ENCODE assay signal across 16 cellular contexts in genomic region chr7:47325337-47325736, GRCh38.
A peak's percentile ranks its signal among the peaks of the same experiment; 100 is the strongest.
DNase-seq lines count a peak whose midpoint lies in the region; ATAC-seq and TF ChIP-seq lines count a peak whose summit lies in the region.
"Had no signal": no experiment of that assay in that cellular context is flagged by ENCODE, and none has a peak within 500 bp of the region (broad histone marks: within the 10 kb centered on the region; RNA-seq: fewer than 3 reads in every experiment).

No MANE protein-coding gene starts in this region.

- H3K27ac Mint-ChIP-seq in progenitor cell of endocrine pancreas, result peak overlapping the region; percentile 75
- H3K27ac Mint-ChIP-seq in CD8-positive, alpha-beta memory T cell, result no peak overlapping the region

- POLR2A ChIA-PET in CD8-positive, alpha-beta memory T cell (lab: Charles Lee), result no interaction called here

- TF ChIP-seq EP300 in upper lobe of left lung (IDR thresholded peaks at IDR 0.05), result no peak

- no peaks in the 10 kb centered on the region for H3K27me3 Mint-ChIP-seq in progenitor cell of endocrine pancreas
- H3K27me3 Mint-ChIP-seq in CD8-positive, alpha-beta memory T cell, result peaks cover 0 to 3% of the 10 kb centered on the region in 2 donors

- WGBS in right cardiac atrium, result 71% methylated on average over 6 of the region's 6 CpGs
- 77 to 93% methylated on average over 6 of the region's 6 CpGs for WGBS in upper lobe of left lung, 2 donors

- H3K36me3 ChIP-seq in upper lobe of left lung, result peaks cover 3 to 18% (median 5%) of the 10 kb centered on the region in 4 donors
- no peaks in the 10 kb centered on the region for H3K36me3 ChIP-seq in CD8-positive, alpha-beta memory T cell (ENCODE audit: insufficient read depth, low read length)

- DNase-seq in right cardiac atrium (no peak), cardiac septum (ENCODE audit: low spot score) (no peak), islet precursor cell (peak; percentile 47), progenitor cell of endocrine pancreas (ENCODE audit: low spot score, unreplicated experiment) (no peak), upper lobe of left lung (no peak), NCI-H748 (lab: John Stamatoyannopoulos, UW; ENCODE audit: unreplicated experiment) (no peak)
- no peak for DNase-seq in CD8-positive, alpha-beta memory T cell
- DNase-seq: DMS79, HCEC 1CT, NCI-H1048, NCI-H146, NCI-H345, NCI-H69 had no signal

- peaks cover 36% of the 10 kb centered on the region for H3K4me1 Mint-ChIP-seq in progenitor cell of endocrine pancreas (ENCODE audit: low read depth)
- no peaks in the 10 kb centered on the region for H3K4me1 Mint-ChIP-seq in CD8-positive, alpha-beta memory T cell

- CTCF ChIA-PET in CD8-positive, alpha-beta memory T cell (lab: Charles Lee), result no interaction called here

- peaks cover 23% of the 10 kb centered on the region for H3K36me3 Mint-ChIP-seq in progenitor cell of endocrine pancreas (ENCODE audit: insufficient read depth)
- no peaks in the 10 kb centered on the region for H3K36me3 Mint-ChIP-seq in CD8-positive, alpha-beta memory T cell

- H3K9me3 Mint-ChIP-seq in progenitor cell of endocrine pancreas (ENCODE audit: low read depth), result no peaks in the 10 kb centered on the region
- H3K9me3 Mint-ChIP-seq in CD8-positive, alpha-beta memory T cell, result peaks cover 0 to 10% (median 0%) of the 10 kb centered on the region in 5 donors

- intact Hi-C loops in right cardiac atrium (cut with DNase I), result no loop called here
- intact Hi-C loops in cardiac septum (cut with DNase I), result no loop called here

- ATAC-seq in right cardiac atrium (no peak), upper lobe of left lung (ENCODE audit: low FRiP score in 2 of 2) (no peak), HG03095 (IDR thresholded peaks at IDR 0.05; ENCODE audit: unreplicated experiment) (no peak)
- ATAC-seq: K562 had no signal

- H3K27me3 ChIP-seq in right cardiac atrium (ENCODE audit: control insufficient read depth, insufficient read depth) (no peaks in the 10 kb centered on the region), upper lobe of left lung (no peaks in the 10 kb centered on the region)
- H3K27me3 ChIP-seq in CD8-positive, alpha-beta memory T cell (ENCODE audit: insufficient read depth, low read length, poor library complexity, severe bottlenecking), result no peaks in the 10 kb centered on the region

- H3K4me3 ChIP-seq in right cardiac atrium (ENCODE audit: low read length), result no peak overlapping the region
- H3K4me3 ChIP-seq in upper lobe of left lung, result peak overlapping the region in 1 of 4 donors; percentile 2
- H3K4me3 ChIP-seq in CD8-positive, alpha-beta memory T cell (ENCODE audit: low read length), result no peak overlapping the region
- H3K4me3 ChIP-seq: K562 had no signal

- H3K4me3 Mint-ChIP-seq in progenitor cell of endocrine pancreas (ENCODE audit: low read depth), result no peak overlapping the region
- no peak overlapping the region for H3K4me3 Mint-ChIP-seq in CD8-positive, alpha-beta memory T cell

- H3K9me3 ChIP-seq in right cardiac atrium (ENCODE audit: control insufficient read depth, low read length) (no peaks in the 10 kb centered on the region), upper lobe of left lung (no peaks in the 10 kb centered on the region)
- H3K9me3 ChIP-seq in CD8-positive, alpha-beta memory T cell (ENCODE audit: low read length), result no peaks in the 10 kb centered on the region

- no peak for TF ChIP-seq POLR2A in upper lobe of left lung (IDR thresholded peaks at IDR 0.05)

- TF ChIP-seq CTCF in progenitor cell of endocrine pancreas (IDR thresholded peaks at IDR 0.05; ENCODE audit: unreplicated experiment), result no peak
- TF ChIP-seq CTCF in upper lobe of left lung (IDR thresholded peaks at IDR 0.05), result no peak

- peaks cover 13% of the 10 kb centered on the region for H3K4me1 ChIP-seq in right cardiac atrium (ENCODE audit: control insufficient read depth, insufficient read depth, low read length)
- peaks cover 30 to 40% (median 39%) of the 10 kb centered on the region in 4 donors for H3K4me1 ChIP-seq in upper lobe of left lung
- H3K4me1 ChIP-seq in CD8-positive, alpha-beta memory T cell (ENCODE audit: insufficient read depth, low read length), result no peaks in the 10 kb centered on the region

- H3K27ac ChIP-seq in right cardiac atrium (ENCODE audit: low read length) (peak overlapping the region; percentile 64), upper lobe of left lung (peak overlapping the region in 3 of 4 donors; percentile 16 to 84 (median 67))
- H3K27ac ChIP-seq in CD8-positive, alpha-beta memory T cell (ENCODE audit: low read depth, low read length), result no peak overlapping the region
- H3K27ac ChIP-seq: C4-2B had no signal
